In the genomic region with DNA sequence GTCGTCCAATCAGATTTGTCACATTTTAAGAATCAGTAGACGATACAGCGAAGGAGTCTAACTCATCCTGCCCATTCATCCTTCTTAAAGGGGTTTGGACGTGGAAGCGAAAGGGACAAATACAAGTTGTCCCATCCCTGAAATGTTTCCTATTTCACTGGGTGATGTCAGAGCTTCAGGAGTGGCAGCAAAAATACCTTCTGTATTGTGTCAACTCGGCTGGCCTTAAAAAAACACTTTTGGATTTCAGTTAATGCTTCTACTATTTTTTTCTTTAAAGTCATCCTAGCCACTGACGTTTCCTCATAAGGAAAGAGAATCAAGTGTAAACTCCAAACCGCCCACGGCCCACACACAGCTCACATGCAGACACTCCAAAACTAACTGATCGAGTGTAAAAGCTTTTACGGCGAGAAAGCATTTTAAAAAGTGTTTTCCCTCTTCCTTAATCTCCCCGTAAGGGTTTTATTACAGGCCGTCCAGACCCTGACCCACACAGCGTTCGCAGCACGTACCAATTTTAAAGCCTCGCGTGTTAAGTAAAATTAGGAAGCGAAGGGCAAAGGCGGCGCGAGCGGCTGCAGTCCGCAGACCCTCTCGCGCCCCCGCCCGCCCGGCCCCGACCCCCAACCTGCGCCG, we compare ENCODE assay signal across 8 cellular contexts. TPM values are rescaled to one million over a fixed set of nuclear protein-coding genes. Genes with fewer than 3 reads are reported as not detected.
DNase-seq lines count a peak whose midpoint lies in the region; ATAC-seq and TF ChIP-seq lines count a peak whose summit lies in the region.

No MANE protein-coding gene starts in this region.

- H3K9me3 ChIP-seq in tibial nerve: no peaks in the 10 kb centered on the region

- H3K27me3 ChIP-seq in tibial nerve: no peaks in the 10 kb centered on the region

- H3K4me3 ChIP-seq in NB4 (ENCODE audit: low read depth, low read length) (peak overlapping the region; percentile 73), fibroblast of the aortic adventitia (ENCODE audit: low read depth, low read length) (peak overlapping the region; percentile 78), tibial nerve (peak overlapping the region; percentile 86 to 99 (median 94))

- TF ChIP-seq EP300 in tibial nerve (IDR thresholded peaks at IDR 0.05): peak in 1 of 2 donors; percentile 76

- no peaks in the 10 kb centered on the region for H3K9me3 Mint-ChIP-seq in activated T-cell treated with anti-CD3 and anti-CD28 coated beads, Interleukin-2, amount 50 U/mL, for 24 hours
- no peaks in the 10 kb centered on the region for H3K9me3 Mint-ChIP-seq in nephron progenitor cell

- DNase-seq in COLO668 (lab: John Stamatoyannopoulos, UW; ENCODE audit: unreplicated experiment) (peak; percentile 44), NB4 (ENCODE audit: low read depth) (peak; percentile 45), fibroblast of the aortic adventitia (ENCODE audit: low read depth) (peak; percentile 78), nephron progenitor cell (no peak), tibial nerve (ENCODE audit: low spot score in 2 of 2) (peak in 1 of 2 donors; percentile 51), middle frontal gyrus (ENCODE audit: extremely low spot score, low spot score) (no peak)
- DNase-seq in activated T-cell treated with anti-CD3 and anti-CD28 coated beads, Interleukin-2, amount 50 U/mL, for 24 hours: peak; percentile 58

- H3K36me3 ChIP-seq in tibial nerve: peaks cover 0 to 5% (median 0%) of the 10 kb centered on the region in 3 donors

- H3K27ac Mint-ChIP-seq in activated T-cell treated with anti-CD3 and anti-CD28 coated beads, Interleukin-2, amount 50 U/mL, for 24 hours: peak overlapping the region; percentile 93
- peak overlapping the region; percentile 16 for H3K27ac Mint-ChIP-seq in nephron progenitor cell

- peak overlapping the region; percentile 96 to 100 (median 98) for H3K27ac ChIP-seq in tibial nerve

- peaks cover 32% of the 10 kb centered on the region for H3K36me3 Mint-ChIP-seq in activated T-cell treated with anti-CD3 and anti-CD28 coated beads, Interleukin-2, amount 50 U/mL, for 24 hours (ENCODE audit: low read depth)
- H3K36me3 Mint-ChIP-seq in nephron progenitor cell (ENCODE audit: low read depth): no peaks in the 10 kb centered on the region

- no peak for TF ChIP-seq POLR2A in NB4 (IDR thresholded peaks at IDR 0.05; ENCODE audit: extremely low read depth, insufficient read length)
- peak in 1 of 2 donors; percentile 56 for TF ChIP-seq POLR2A in tibial nerve (IDR thresholded peaks at IDR 0.05)

- peaks cover 32% of the 10 kb centered on the region for H3K4me1 Mint-ChIP-seq in activated T-cell treated with anti-CD3 and anti-CD28 coated beads, Interleukin-2, amount 50 U/mL, for 24 hours (ENCODE audit: low read depth)
- H3K4me1 Mint-ChIP-seq in nephron progenitor cell: peaks cover 27% of the 10 kb centered on the region

- H3K4me1 ChIP-seq in tibial nerve: peaks cover 0 to 56% (median 19%) of the 10 kb centered on the region in 4 donors

- peak; percentile 17 for ATAC-seq in GM21447 (IDR thresholded peaks at IDR 0.05; ENCODE audit: unreplicated experiment)

- H3K4me3 Mint-ChIP-seq in activated T-cell treated with anti-CD3 and anti-CD28 coated beads, Interleukin-2, amount 50 U/mL, for 24 hours: peak overlapping the region; percentile 91
- H3K4me3 Mint-ChIP-seq in nephron progenitor cell: peak overlapping the region; percentile 88

- no peaks in the 10 kb centered on the region for H3K27me3 Mint-ChIP-seq in activated T-cell treated with anti-CD3 and anti-CD28 coated beads, Interleukin-2, amount 50 U/mL, for 24 hours
- H3K27me3 Mint-ChIP-seq in nephron progenitor cell (ENCODE audit: low read depth, poor library complexity): peaks cover 4% of the 10 kb centered on the region

- TF ChIP-seq CTCF in NB4 (IDR thresholded peaks at IDR 0.05; ENCODE audit: low read depth, low read length) (no peak), fibroblast of the aortic adventitia (IDR thresholded peaks at IDR 0.05; ENCODE audit: insufficient read depth, low read length) (no peak), nephron progenitor cell (IDR thresholded peaks at IDR 0.05) (no peak), tibial nerve (IDR thresholded peaks at IDR 0.05) (no peak)

- 1% methylated on average over 31 to 33 of the region's 33 CpGs for WGBS in tibial nerve, 2 donors

RNA-seq across cellular contexts. Expression of a gene that starts 0.6 kb away (rescaled TPM):
- total RNA-seq in fibroblast of the aortic adventitia (ENCODE audit: low replicate concordance) (107 and 266 TPM in 2 replicates), tibial nerve (10 to 100 TPM; 36.6 to 99.6 (median 82.3) TPM)

Comparison
In these comparisons a context has a peak if more than half of its experiments do, and no peak if none do; other contexts are left out.
1. DNase-seq: peak in COLO668 (single experiment), NB4 (single experiment), activated T-cell treated with anti-CD3 and anti-CD28 coated beads, Interleukin-2, amount 50 U/mL, for 24 hours (single experiment) and fibroblast of the aortic adventitia (single experiment); none in nephron progenitor cell (single experiment) and middle frontal gyrus (single experiment).
2. Peak in every context shown above with its lines, with median percentiles within 50 percentile points of each other: H3K4me3 ChIP-seq.